1 cellular context compared by ENCODE assay signal in the genomic region with DNA sequence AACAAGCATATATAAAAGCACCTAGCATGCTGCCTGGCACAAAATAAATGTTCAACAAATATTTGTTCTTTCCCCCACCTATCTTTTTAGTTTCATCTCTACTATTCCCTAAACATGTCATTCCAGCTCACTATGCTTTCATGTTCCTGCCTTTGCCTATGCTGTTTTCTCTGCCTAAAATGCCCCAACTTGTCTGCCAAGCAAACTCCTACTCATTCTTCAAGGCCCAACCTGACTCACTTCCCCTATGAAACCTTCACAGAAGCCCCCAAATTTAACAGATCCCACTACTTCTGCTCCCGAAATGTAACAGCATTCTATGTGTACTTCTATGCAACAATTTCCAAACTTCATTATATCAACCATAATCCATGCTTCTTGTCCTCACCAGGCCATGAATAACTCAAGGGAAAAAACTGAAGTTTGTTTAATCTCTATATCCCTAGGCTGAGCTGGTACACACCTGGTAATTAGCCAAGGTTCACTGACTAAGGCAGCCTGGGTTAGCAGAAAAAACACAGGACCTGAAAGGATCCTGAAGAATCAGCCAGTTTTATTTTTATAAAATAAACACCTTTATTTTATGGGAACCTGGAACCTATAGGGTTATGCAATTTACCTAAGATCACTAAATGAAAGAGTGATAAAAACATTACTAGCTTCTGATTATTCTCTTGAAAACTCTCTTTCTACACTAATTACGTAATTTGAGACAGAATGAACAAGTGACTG.
TF ChIP-seq lines count a peak whose summit lies in the region.

No MANE protein-coding gene starts in this region.

TF ChIP-seq in GM12878, 131 proteins besides CTCF, POLR2A, EP300 and RAD21 (continued from another document):
- TF ChIP-seq, protein P1, sequence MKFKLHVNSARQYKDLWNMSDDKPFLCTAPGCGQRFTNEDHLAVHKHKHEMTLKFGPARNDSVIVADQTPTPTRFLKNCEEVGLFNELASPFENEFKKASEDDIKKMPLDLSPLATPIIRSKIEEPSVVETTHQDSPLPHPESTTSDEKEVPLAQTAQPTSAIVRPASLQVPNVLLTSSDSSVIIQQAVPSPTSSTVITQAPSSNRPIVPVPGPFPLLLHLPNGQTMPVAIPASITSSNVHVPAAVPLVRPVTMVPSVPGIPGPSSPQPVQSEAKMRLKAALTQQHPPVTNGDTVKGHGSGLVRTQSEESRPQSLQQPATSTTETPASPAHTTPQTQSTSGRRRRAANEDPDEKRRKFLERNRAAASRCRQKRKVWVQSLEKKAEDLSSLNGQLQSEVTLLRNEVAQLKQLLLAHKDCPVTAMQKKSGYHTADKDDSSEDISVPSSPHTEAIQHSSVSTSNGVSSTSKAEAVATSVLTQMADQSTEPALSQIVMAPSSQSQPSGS (IDR thresholded peaks at IDR 0.05; ENCODE audit: low read length), result no peak
- TF ChIP-seq EED (IDR thresholded peaks at IDR 0.05; ENCODE audit: low read depth) (peak; percentile 20; the same call in 1 of the 2 replicates), IKZF2 (IDR thresholded peaks at IDR 0.05) (peak in 1 of 2 experiments; percentile 31; a peak in 2 of 4 replicates)
